31 cellular contexts compared by ENCODE assay signal in genomic region chrX:137695405-137695804, GRCh38.
"Had no signal": no experiment of that assay in that cellular context is flagged by ENCODE, and none has a peak within 500 bp of the region (broad histone marks: within the 10 kb centered on the region; RNA-seq: fewer than 3 reads in every experiment).

No MANE protein-coding gene starts in this region.

- H3K4me1 Mint-ChIP-seq: activated CD4-positive, alpha-beta memory T cell treated with anti-CD3 and anti-CD28 coated beads, Interleukin-2, amount 10 ng/mL, durations not matched to agents 7 days and 5 days; activated CD4-positive, alpha-beta T cell treated with anti-CD3 and anti-CD28 coated beads for 36 hours; activated CD4-positive, alpha-beta T cell treated with anti-CD3 and anti-CD28 coated beads, Interleukin-2, amount 10 ng/mL, durations not matched to agents 24 days and 14 days; activated naive CD4-positive, alpha-beta T cell treated with anti-CD3 and anti-CD28 coated beads, Interleukin-2, amount 10 ng/mL, durations not matched to agents 7 days and 5 days; activated naive CD8-positive, alpha-beta T cell treated with anti-CD3 and anti-CD28 coated beads, Interleukin-2, amount 10 ng/mL, durations not matched to agents 7 days and 5 days; central memory CD8-positive, alpha-beta T cell; T-helper 17 cell had no signal

- H3K4me1 ChIP-seq: esophagus squamous epithelium, gastroesophageal sphincter, heart right ventricle had no signal

- H3K27ac Mint-ChIP-seq: activated CD4-positive, alpha-beta memory T cell treated with anti-CD3 and anti-CD28 coated beads, Interleukin-2, amount 10 ng/mL, durations not matched to agents 7 days and 5 days; activated CD4-positive, alpha-beta T cell treated with anti-CD3 and anti-CD28 coated beads for 36 hours; activated CD4-positive, alpha-beta T cell treated with anti-CD3 and anti-CD28 coated beads, Interleukin-2, amount 10 ng/mL, durations not matched to agents 24 days and 14 days; activated naive CD4-positive, alpha-beta T cell treated with anti-CD3 and anti-CD28 coated beads, Interleukin-2, amount 10 ng/mL, durations not matched to agents 7 days and 5 days; activated naive CD4-positive, alpha-beta T cell treated with anti-CD3 and anti-CD28 coated beads, Interleukin-2, amount 50 U/mL, for 72 hours; activated naive CD8-positive, alpha-beta T cell treated with anti-CD3 and anti-CD28 coated beads, Interleukin-2, amount 10 ng/mL, durations not matched to agents 7 days and 5 days; activated T-cell treated with anti-CD3 and anti-CD28 coated beads, Interleukin-2, amount 50 U/mL, for 24 hours; activated T-cell treated with anti-CD3 and anti-CD28 coated beads, Interleukin-2, amount 50 U/mL, for 72 hours; T-helper 17 cell; T-helper 2 cell treated with Interferon-gamma antibody and Interleukin-4, amounts not matched to agents 5 μg/mL and 100 μg/mL, for 36 hours had no signal

- H3K36me3 Mint-ChIP-seq: activated naive CD4-positive, alpha-beta T cell treated with anti-CD3 and anti-CD28 coated beads, Interleukin-2, amount 10 ng/mL, durations not matched to agents 7 days and 5 days; activated naive CD4-positive, alpha-beta T cell treated with anti-CD3 and anti-CD28 coated beads, Interleukin-2, amount 50 U/mL, for 72 hours; activated naive CD8-positive, alpha-beta T cell treated with anti-CD3 and anti-CD28 coated beads, Interleukin-2, amount 10 ng/mL, durations not matched to agents 7 days and 5 days had no signal

- H3K27me3 ChIP-seq: brain microvascular endothelial cell, esophagus squamous epithelium, gastroesophageal sphincter, heart right ventricle had no signal

- H3K27me3 Mint-ChIP-seq: activated CD4-positive, alpha-beta memory T cell treated with anti-CD3 and anti-CD28 coated beads, Interleukin-2, amount 10 ng/mL, durations not matched to agents 7 days and 5 days; activated CD4-positive, alpha-beta T cell treated with anti-CD3 and anti-CD28 coated beads for 36 hours; activated CD4-positive, alpha-beta T cell treated with anti-CD3 and anti-CD28 coated beads, Interleukin-2, amount 10 ng/mL, durations not matched to agents 24 days and 14 days; activated naive CD4-positive, alpha-beta T cell treated with anti-CD3 and anti-CD28 coated beads, Interleukin-2, amount 10 ng/mL, durations not matched to agents 7 days and 5 days; activated naive CD8-positive, alpha-beta T cell treated with anti-CD3 and anti-CD28 coated beads, Interleukin-2, amount 10 ng/mL, durations not matched to agents 7 days and 5 days; central memory CD8-positive, alpha-beta T cell; T-helper 17 cell had no signal

- H3K4me3 Mint-ChIP-seq: activated CD4-positive, alpha-beta memory T cell treated with anti-CD3 and anti-CD28 coated beads, Interleukin-2, amount 10 ng/mL, durations not matched to agents 7 days and 5 days; activated CD4-positive, alpha-beta T cell treated with anti-CD3 and anti-CD28 coated beads for 36 hours; activated CD4-positive, alpha-beta T cell treated with anti-CD3 and anti-CD28 coated beads, Interleukin-2, amount 10 ng/mL, durations not matched to agents 24 days and 14 days; activated naive CD4-positive, alpha-beta T cell treated with anti-CD3 and anti-CD28 coated beads, Interleukin-2, amount 10 ng/mL, durations not matched to agents 7 days and 5 days; activated naive CD8-positive, alpha-beta T cell treated with anti-CD3 and anti-CD28 coated beads, Interleukin-2, amount 10 ng/mL, durations not matched to agents 7 days and 5 days; activated T-cell treated with anti-CD3 and anti-CD28 coated beads, Interleukin-2, amount 50 U/mL, for 24 hours; activated T-cell treated with anti-CD3 and anti-CD28 coated beads, Interleukin-2, amount 50 U/mL, for 72 hours; central memory CD8-positive, alpha-beta T cell; T-helper 17 cell; T-helper 2 cell treated with Interferon-gamma antibody and Interleukin-4, amounts not matched to agents 5 μg/mL and 100 μg/mL, for 36 hours had no signal

- H3K9me3 ChIP-seq: esophagus squamous epithelium, gastroesophageal sphincter, heart right ventricle had no signal

- H3K9me3 Mint-ChIP-seq: activated CD4-positive, alpha-beta memory T cell treated with anti-CD3 and anti-CD28 coated beads, Interleukin-2, amount 10 ng/mL, durations not matched to agents 7 days and 5 days; activated CD4-positive, alpha-beta T cell treated with anti-CD3 and anti-CD28 coated beads, Interleukin-2, amount 10 ng/mL, durations not matched to agents 24 days and 14 days; activated naive CD4-positive, alpha-beta T cell treated with anti-CD3 and anti-CD28 coated beads, Interleukin-2, amount 10 ng/mL, durations not matched to agents 7 days and 5 days; activated naive CD4-positive, alpha-beta T cell treated with anti-CD3 and anti-CD28 coated beads, Interleukin-2, amount 50 U/mL, for 72 hours; activated naive CD8-positive, alpha-beta T cell treated with anti-CD3 and anti-CD28 coated beads, Interleukin-2, amount 10 ng/mL, durations not matched to agents 7 days and 5 days; activated T-cell treated with anti-CD3 and anti-CD28 coated beads, Interleukin-2, amount 50 U/mL, for 24 hours; activated T-cell treated with anti-CD3 and anti-CD28 coated beads, Interleukin-2, amount 50 U/mL, for 72 hours; T-helper 2 cell treated with Interferon-gamma antibody and Interleukin-4, amounts not matched to agents 5 μg/mL and 100 μg/mL, for 36 hours had no signal

- H3K4me3 ChIP-seq: esophagus squamous epithelium, gastroesophageal sphincter, heart right ventricle had no signal

- H3K36me3 ChIP-seq: brain microvascular endothelial cell, esophagus squamous epithelium, gastroesophageal sphincter, heart right ventricle, WERI-Rb-1 had no signal

- H3K27ac ChIP-seq: brain microvascular endothelial cell, epithelial cell of prostate, esophagus squamous epithelium, gastroesophageal sphincter, heart right ventricle, WERI-Rb-1 had no signal

- DNase-seq: activated CD4-positive, alpha-beta memory T cell treated with anti-CD3 and anti-CD28 coated beads, Interleukin-2, amount 10 ng/mL, durations not matched to agents 7 days and 5 days; activated CD4-positive, alpha-beta T cell treated with anti-CD3 and anti-CD28 coated beads for 36 hours; activated CD4-positive, alpha-beta T cell treated with anti-CD3 and anti-CD28 coated beads, Interleukin-2, amount 10 ng/mL, durations not matched to agents 24 days and 14 days; activated CD4-positive, alpha-beta T cell treated with anti-CD3 and anti-CD28 coated beads, Interleukin-2, amount 50 U/mL, for 4 hours; activated CD4-positive, CD25-positive, alpha-beta regulatory T cell; activated CD4-positive, CD25-positive, alpha-beta regulatory T cell treated with anti-CD3 and anti-CD28 coated beads, Interleukin-2, amount 50 U/mL, for 72 hours; activated CD8-positive, alpha-beta memory T cell treated with anti-CD3 and anti-CD28 coated beads, Interleukin-2, amount 50 U/mL, for 48 hours; activated gamma-delta T cell; activated naive CD4-positive, alpha-beta T cell; activated naive CD4-positive, alpha-beta T cell treated with anti-CD3 and anti-CD28 coated beads, Interleukin-2, amount 10 ng/mL, durations not matched to agents 7 days and 5 days; activated naive CD8-positive, alpha-beta T cell treated with anti-CD3 and anti-CD28 coated beads, Interleukin-2, amount 10 ng/mL, durations not matched to agents 7 days and 5 days; activated T-cell treated with anti-CD3 and anti-CD28 coated beads for 4 hours; activated T-cell treated with anti-CD3 and anti-CD28 coated beads, Interleukin-2, amount 50 U/mL, for 24 hours; activated T-cell treated with anti-CD3 and anti-CD28 coated beads, Interleukin-2, amount 50 U/mL, for 72 hours; anterior cingulate cortex; brain microvascular endothelial cell; cortex of kidney; dermis blood vessel endothelial cell; effector CD4-positive, alpha-beta T cell; esophagus squamous epithelium; foreskin melanocyte; heart right ventricle; T-helper 1 cell; T-helper 17 cell; T1000; WERI-Rb-1 had no signal

- ATAC-seq: activated CD4-positive, alpha-beta T cell treated with anti-CD3 and anti-CD28 coated beads for 36 hours; activated naive CD4-positive, alpha-beta T cell treated with anti-CD3 and anti-CD28 coated beads, Interleukin-2, amount 50 U/mL, for 72 hours; activated T-cell treated with anti-CD3 and anti-CD28 coated beads, Interleukin-2, amount 50 U/mL, for 72 hours; gastroesophageal sphincter; heart right ventricle; T-helper 17 cell had no signal
